ENCODE assay signal across 13 cellular contexts in the genomic region with DNA sequence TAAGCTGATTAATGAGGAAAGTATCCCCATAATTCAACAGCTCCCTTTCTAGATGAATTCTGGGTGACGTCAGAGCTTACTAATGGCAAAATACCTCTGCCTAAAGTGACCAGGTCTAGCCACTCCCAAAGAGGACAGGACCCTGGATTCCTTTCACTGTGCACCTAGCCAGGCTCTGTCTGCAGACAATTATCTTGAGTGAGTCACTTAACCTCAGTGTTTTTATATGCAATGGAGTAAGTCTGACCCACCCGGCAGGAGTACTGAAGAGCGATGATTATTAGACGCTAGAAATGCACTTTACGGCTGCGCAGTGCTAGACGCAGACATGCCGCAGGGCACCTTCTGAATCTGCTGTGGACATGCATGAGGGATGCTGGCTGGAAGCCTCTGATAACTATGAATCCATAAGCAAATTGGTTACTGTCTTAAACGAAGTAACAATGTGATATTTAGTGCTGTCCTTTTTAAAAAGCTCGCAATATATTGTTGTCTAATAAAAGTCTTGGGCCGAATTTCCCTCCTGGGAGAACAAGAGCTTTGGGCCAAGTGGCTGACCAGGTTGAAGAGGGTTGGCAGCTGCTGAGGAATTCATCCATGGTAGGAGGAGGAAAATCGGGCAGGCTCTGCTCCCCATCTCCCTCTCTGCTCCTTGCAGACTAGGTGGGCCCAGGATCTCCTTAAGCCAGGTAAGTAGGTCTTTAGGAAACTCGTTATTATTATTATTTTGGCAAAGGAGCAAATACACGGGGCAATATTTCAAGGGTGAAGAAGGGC. TPM values are rescaled to one million over a fixed set of nuclear protein-coding genes. Genes with fewer than 3 reads are reported as not detected.
DNase-seq lines count a peak whose midpoint lies in the region; ATAC-seq and TF ChIP-seq lines count a peak whose summit lies in the region.
"Had no signal": no experiment of that assay in that cellular context is flagged by ENCODE, and none has a peak within 500 bp of the region (broad histone marks: within the 10 kb centered on the region; RNA-seq: fewer than 3 reads in every experiment).

No MANE protein-coding gene starts in this region.

- peak; percentile 43 for DNase-seq in GM04504 (ENCODE audit: low read depth)
- DNase-seq in Panc1 (ENCODE audit: low read depth, low spot score) = peak; percentile 73
- peak; percentile 40 for DNase-seq in epithelial cell of prostate (ENCODE audit: low read depth, low spot score)
- peak; percentile 43 for DNase-seq in sigmoid colon
- no peak for DNase-seq in NK-92 treated with Interleukin-12 subunit alpha and Interleukin-12 subunit beta, amount 100 ng/mL, for 24 hours (lab: John Stamatoyannopoulos, UW)
- DNase-seq in NCI-H446 treated with DMSO at 0.1 percent for 48 hours (lab: John Stamatoyannopoulos, UW) = no peak
- DNase-seq in NCI-H345 (lab: John Stamatoyannopoulos, UW) = no peak
- DNase-seq: activated CD4-positive, alpha-beta T cell treated with anti-CD3 and anti-CD28 coated beads for 4 hours; activated naive CD4-positive, alpha-beta T cell treated with anti-CD3 and anti-CD28 coated beads for 36 hours; DMS53; NCI-H2107 had no signal

- WGBS in sigmoid colon, 2 donors = 91 to 92% methylated on average over 14 of the region's 14 CpGs

- H3K4me1 ChIP-seq in Panc1 (ENCODE audit: control insufficient read depth, insufficient read depth, low read length) (peaks cover 47% of the 10 kb centered on the region), sigmoid colon (peaks cover 0 to 21% (median 14%) of the 10 kb centered on the region in 4 donors)

- H3K9me3 ChIP-seq in Panc1 (ENCODE audit: control insufficient read depth, insufficient read depth, low read depth, low read length) (peaks cover 4% of the 10 kb centered on the region; the same call in 1 of the 2 replicates), sigmoid colon (no peaks in the 10 kb centered on the region)

- TF ChIP-seq EP300 in sigmoid colon (IDR thresholded peaks at IDR 0.05) = no peak

- ATAC-seq in Panc1 (peak; percentile 18), GM19455 (IDR thresholded peaks at IDR 0.05; ENCODE audit: unreplicated experiment) (no peak)

- H3K27me3 ChIP-seq in Panc1 (ENCODE audit: control insufficient read depth, insufficient read depth, low read length) = no peaks in the 10 kb centered on the region
- H3K27me3 ChIP-seq in sigmoid colon = no peaks in the 10 kb centered on the region
- H3K27me3 ChIP-seq: tibial artery had no signal

- POLR2A ChIA-PET in Panc1 (lab: Charles Lee) = interaction anchor here (0.7 kb wide), 1 partner anchor 450 kb away, joined by 3 read pairs; no protein-coding TSS in a partner anchor

- no peak overlapping the region for H3K4me3 ChIP-seq in Panc1 (ENCODE audit: low read depth in 2 of 2, low read length in 2 of 2)
- no peak overlapping the region for H3K4me3 ChIP-seq in sigmoid colon
- H3K4me3 ChIP-seq: tibial artery had no signal

- no peaks in the 10 kb centered on the region for H3K36me3 ChIP-seq in Panc1 (ENCODE audit: control insufficient read depth, insufficient read depth, low read length)
- H3K36me3 ChIP-seq in sigmoid colon = no peaks in the 10 kb centered on the region
- H3K36me3 ChIP-seq: tibial artery had no signal

- H3K27ac ChIP-seq in Panc1 (ENCODE audit: low read length) (peak overlapping the region; percentile 57), epithelial cell of prostate (peak overlapping the region; percentile 0), sigmoid colon (no peak overlapping the region)
- H3K27ac ChIP-seq: tibial artery had no signal

- TF ChIP-seq CTCF in Panc1 (IDR thresholded peaks at IDR 0.05) (no peak), sigmoid colon (IDR thresholded peaks at IDR 0.05) (no peak)

- CTCF ChIA-PET in Panc1 (lab: Charles Lee) = interaction anchor here (0.7 kb wide), 2 partner anchors 68 to 73 kb away, joined by 3 to 5 read pairs; no protein-coding TSS in a partner anchor

- no peak for TF ChIP-seq POLR2A in sigmoid colon (IDR thresholded peaks at IDR 0.05)

- intact Hi-C loops in Panc1 (cut with micrococcal nuclease; ENCODE audit: unreplicated experiment) (no loop called here), sigmoid colon (cut with DNase I) (loop anchor here (10.0 kb wide), 1 partner anchor 548 kb away; a partner anchor contains a TSS)

- no TSS peak for BruUV-seq in Panc1 (replicated peaks; lab: Mats Ljungman, UMichigan)

- in situ Hi-C loops in Panc1 (cut with HindIII; ENCODE audit: low pct_unique_long_range_greater_than_20kb, low sequenced_read_pairs) = no loop called here

RNA-seq across cellular contexts. Expression of a gene that starts 4.6 kb away (rescaled TPM):
- total RNA-seq in Panc1 (2021; ENCODE audit: unreplicated experiment) = 60.0 TPM
- 78.4 TPM for polyA plus RNA-seq in Panc1 (2012; ENCODE audit: insufficient read length)
- total RNA-seq in sigmoid colon = 100 to 1,000 TPM; 100 to 132 (median 112) TPM
- polyA plus RNA-seq in sigmoid colon = 10 to 100 TPM; 17.6 to 21.0 (median 20.3) TPM

Comparison
In these comparisons a context has a peak if more than half of its experiments do, and no peak if none do; other contexts are left out.
1. DNase-seq: peak in GM04504 (single experiment), Panc1 (single experiment), epithelial cell of prostate (single experiment) and sigmoid colon (single experiment); none in NK-92 treated with Interleukin-12 subunit alpha and Interleukin-12 subunit beta, amount 100 ng/mL, for 24 hours (single experiment), NCI-H446 treated with DMSO at 0.1 percent for 48 hours (single experiment) and NCI-H345 (single experiment).
2. H3K27ac ChIP-seq: peak in Panc1 (single experiment) and epithelial cell of prostate (single experiment); none in sigmoid colon (0 of 4).